19 cellular contexts compared by ENCODE assay signal in genomic region chr4:38332699-38333098, GRCh38.
A peak's percentile ranks its signal among the peaks of the same experiment; 100 is the strongest.
DNase-seq lines count a peak whose midpoint lies in the region; ATAC-seq, FAIRE-seq and TF ChIP-seq lines count a peak whose summit lies in the region.
"Had no signal": no experiment of that assay in that cellular context is flagged by ENCODE, and none has a peak within 500 bp of the region (broad histone marks: within the 10 kb centered on the region; RNA-seq: fewer than 3 reads in every experiment).

No MANE protein-coding gene starts in this region.

- DNase-seq in Right ventricle myocardium inferior (ENCODE audit: missing footprints) (no peak), right atrium auricular region (ENCODE audit: low spot score) (no peak), GM23338 (ENCODE audit: low spot score) (no peak), bronchial epithelial cell (ENCODE audit: low read depth) (no peak), ovary (peak in 4 of 5 donors; percentile 38 to 56 (median 42)), germinal center (ENCODE audit: low spot score) (no peak), NCI-H2081 (lab: John Stamatoyannopoulos, UW) (no peak), body of pancreas (no peak)
- DNase-seq: C1 segment of cervical spinal cord, GM23248, HCEC 1CT, IMR-90, NCI-H1105 treated with DMSO at 0.1 percent for 48 hours, NCI-H2081 treated with DMSO at 0.1 percent for 48 hours, NCI-H446 treated with DMSO at 0.1 percent for 48 hours, NCI-H526 treated with DMSO at 0.1 percent for 48 hours, SJCRH30 had no signal

- H3K9me3 Mint-ChIP-seq in GM23338 = peaks cover 6% of the 10 kb centered on the region

- TF ChIP-seq CTCF in right atrium auricular region (IDR thresholded peaks at IDR 0.05) (no peak), GM23338 (conservative IDR thresholded peaks at IDR 0.05; ENCODE audit: low read depth in 2 of 2) (no peak), bronchial epithelial cell (IDR thresholded peaks at IDR 0.05; ENCODE audit: insufficient read depth, low read length, severe bottlenecking) (no peak), ovary (IDR thresholded peaks at IDR 0.05) (no peak), body of pancreas (IDR thresholded peaks at IDR 0.05) (no peak)

- H3K36me3 Mint-ChIP-seq in GM23338 (ENCODE audit: low read depth) = peaks cover 2% of the 10 kb centered on the region; the same call in 1 of the 3 replicates

- H3K79me2 ChIP-seq in GM23338 (replicated peaks; ENCODE audit: insufficient read depth) = no peaks in the 10 kb centered on the region

- H3K27me3 Mint-ChIP-seq in GM23338 (ENCODE audit: insufficient read depth, low read depth, poor library complexity) = no peaks in the 10 kb centered on the region

- TF ChIP-seq POLR2A in ovary (IDR thresholded peaks at IDR 0.05) = no peak
- TF ChIP-seq POLR2A in body of pancreas (IDR thresholded peaks at IDR 0.05) = no peak

- no peaks in the 10 kb centered on the region for H3K36me3 ChIP-seq in right atrium auricular region
- H3K36me3 ChIP-seq in GM23338 (ENCODE audit: insufficient read depth) = no peaks in the 10 kb centered on the region
- no peaks in the 10 kb centered on the region for H3K36me3 ChIP-seq in bronchial epithelial cell (ENCODE audit: control insufficient read depth, insufficient read depth, low read length)
- no peaks in the 10 kb centered on the region for H3K36me3 ChIP-seq in ovary
- H3K36me3 ChIP-seq in body of pancreas (replicated peaks in 1 of 2; ENCODE audit: insufficient read depth in 1 of 2, low read depth in 2 of 2) = no peaks in the 10 kb centered on the region
- H3K36me3 ChIP-seq: SJCRH30 had no signal

- peaks cover 2% of the 10 kb centered on the region; the same call in 1 of the 2 replicates for H3K9me2 ChIP-seq in GM23338 (ENCODE audit: insufficient read depth)

- FAIRE-seq in bronchial epithelial cell (lab: Jason Lieb, UNC) = peak; percentile 47
- FAIRE-seq: G401.6 had no signal

- H3K9me3 ChIP-seq in right atrium auricular region (peaks cover 0 to 1% of the 10 kb centered on the region in 2 donors), ovary (no peaks in the 10 kb centered on the region), body of pancreas (no peaks in the 10 kb centered on the region)
- H3K9me3 ChIP-seq: SJCRH30 had no signal

- H3K4me3 ChIP-seq in right atrium auricular region = no peak overlapping the region
- H3K4me3 ChIP-seq in GM23338 = no peak overlapping the region
- no peak overlapping the region for H3K4me3 ChIP-seq in bronchial epithelial cell (ENCODE audit: low read depth, low read length)
- no peak overlapping the region for H3K4me3 ChIP-seq in ovary
- H3K4me3 ChIP-seq in body of pancreas = no peak overlapping the region
- H3K4me3 ChIP-seq: GM23248, SJCRH30 had no signal

- intact Hi-C loops in Right ventricle myocardium inferior (cut with DNase I) (no loop called here), ovary (cut with DNase I) (no loop called here), body of pancreas (cut with DNase I) (no loop called here)

- H3K27ac Mint-ChIP-seq in GM23338 = no peak overlapping the region

- peaks cover 0 to 8% of the 10 kb centered on the region in 2 donors for H3K4me1 ChIP-seq in right atrium auricular region
- H3K4me1 ChIP-seq in GM23338 (ENCODE audit: insufficient read depth) = peaks cover 6% of the 10 kb centered on the region; the same call in 1 of the 2 replicates
- H3K4me1 ChIP-seq in ovary (ENCODE audit: insufficient read depth) = peaks cover 4% of the 10 kb centered on the region
- no peaks in the 10 kb centered on the region for H3K4me1 ChIP-seq in body of pancreas

- ATAC-seq in Right ventricle myocardium inferior (peak; percentile 54), GM23338 (no peak), body of pancreas (no peak)
- ATAC-seq: Panc1 had no signal

- H3K4me3 Mint-ChIP-seq in GM23338 = no peak overlapping the region

- H2AFZ ChIP-seq in GM23338 = peak overlapping the region; percentile 61; the same call in 1 of the 2 replicates
- H2AFZ ChIP-seq: GM23248 had no signal

- H3K4me2 ChIP-seq in GM23338 = no peak overlapping the region

- H3K27me3 ChIP-seq in right atrium auricular region (no peaks in the 10 kb centered on the region), GM23338 (ENCODE audit: insufficient read depth) (no peaks in the 10 kb centered on the region), bronchial epithelial cell (ENCODE audit: control insufficient read depth, insufficient read depth, low read length) (no peaks in the 10 kb centered on the region), ovary (no peaks in the 10 kb centered on the region), body of pancreas (no peaks in the 10 kb centered on the region)
- H3K27me3 ChIP-seq: SJCRH30 had no signal

- WGBS in ovary, 3 donors = 9 to 19% (median 17%) methylated on average over 4 of the region's 4 CpGs
- 67 to 79% methylated on average over 4 of the region's 4 CpGs for whole genome bisulfite sequencing in body of pancreas, 2 donors

- H3F3A ChIP-seq in GM23338 (replicated peaks; ENCODE audit: low read depth) = no peaks in the 10 kb centered on the region

- no peak for TF ChIP-seq EP300 in ovary (IDR thresholded peaks at IDR 0.05)

- H3K4me1 Mint-ChIP-seq in GM23338 = peaks cover 17% of the 10 kb centered on the region

- no peaks in the 10 kb centered on the region for H4K20me1 ChIP-seq in GM23338 (replicated peaks; ENCODE audit: insufficient read depth)

- H3K27ac ChIP-seq in right atrium auricular region (no peak overlapping the region), GM23338 (ENCODE audit: low read depth) (no peak overlapping the region), ovary (no peak overlapping the region), body of pancreas (no peak overlapping the region)
- H3K27ac ChIP-seq: GM23248, SJCRH30 had no signal

TF ChIP-seq in GM23338, 12 proteins besides CTCF, POLR2A, EP300 and RAD21:
- no peak for TF ChIP-seq POLR2AphosphoS5 (IDR thresholded peaks at IDR 0.05; ENCODE audit: low read depth)
- no peak for TF ChIP-seq ZNF331 (CRISPR knock-in tag; IDR thresholded peaks at IDR 0.05; ENCODE audit: low read depth)
- no peak for TF ChIP-seq ETS1 (IDR thresholded peaks at IDR 0.05)
- no peak for TF ChIP-seq CREB1 (CRISPR knock-in tag; IDR thresholded peaks at IDR 0.05; ENCODE audit: low read depth)
- TF ChIP-seq EZH2phosphoT487 (IDR thresholded peaks at IDR 0.05; ENCODE audit: unreplicated experiment) = no peak

Comparison
In these comparisons a context has a peak if more than half of its experiments do, and no peak if none do; other contexts are left out.
1. DNase-seq: peak in ovary (4 of 5); none in Right ventricle myocardium inferior (single experiment), right atrium auricular region (single experiment), GM23338 (single experiment), bronchial epithelial cell (single experiment), germinal center (single experiment), NCI-H2081 (0 of 2) and body of pancreas (0 of 4).